Comparison of ENCODE assay signal across 20 cellular contexts in the genomic region with DNA sequence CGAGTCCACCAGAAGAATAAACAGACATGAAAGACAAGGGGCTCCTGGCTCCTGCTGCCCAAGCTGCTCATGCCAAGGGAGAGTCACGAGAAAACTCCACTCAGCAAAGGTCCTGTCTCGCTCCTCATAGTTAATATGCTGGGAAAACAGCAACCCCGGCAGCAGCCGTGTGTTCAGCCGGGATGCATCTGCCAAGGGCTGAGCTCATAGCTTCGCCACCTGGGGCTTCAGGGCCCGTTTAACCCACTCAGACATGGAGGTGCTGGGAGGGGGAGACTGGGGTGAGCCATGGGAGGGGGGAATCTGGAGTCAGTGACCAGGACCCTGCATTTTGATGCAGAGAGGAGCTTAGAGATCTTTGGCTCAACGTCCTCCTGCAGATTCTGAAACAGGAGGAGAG.
A peak's percentile ranks its signal among the peaks of the same experiment; 100 is the strongest.
DNase-seq lines count a peak whose midpoint lies in the region; FAIRE-seq and TF ChIP-seq lines count a peak whose summit lies in the region.
"Had no signal": no experiment of that assay in that cellular context is flagged by ENCODE, and none has a peak within 500 bp of the region (broad histone marks: within the 10 kb centered on the region; RNA-seq: fewer than 3 reads in every experiment).

No MANE protein-coding gene starts in this region.

- no peak for TF ChIP-seq POLR2A in testis (IDR thresholded peaks at IDR 0.05)

- no peaks in the 10 kb centered on the region for H3K4me1 Mint-ChIP-seq in activated CD4-positive, alpha-beta memory T cell treated with anti-CD3 and anti-CD28 coated beads, Interleukin-2, amount 10 ng/mL, durations not matched to agents 7 days and 5 days
- H3K4me1 Mint-ChIP-seq in activated CD4-positive, alpha-beta memory T cell treated with anti-CD3 and anti-CD28 coated beads for 36 hours (ENCODE audit: low read depth) = no peaks in the 10 kb centered on the region
- H3K4me1 Mint-ChIP-seq: activated naive CD8-positive, alpha-beta T cell treated with anti-CD3 and anti-CD28 coated beads for 36 hours; activated T-helper 17 cell treated with anti-CD3 and anti-CD28 coated beads, Interleukin-2, amount 50 U/mL, for 72 hours had no signal

- peaks cover 3% of the 10 kb centered on the region for H3K27me3 Mint-ChIP-seq in activated CD4-positive, alpha-beta memory T cell treated with anti-CD3 and anti-CD28 coated beads, Interleukin-2, amount 10 ng/mL, durations not matched to agents 7 days and 5 days
- peaks cover 15% of the 10 kb centered on the region for H3K27me3 Mint-ChIP-seq in activated CD4-positive, alpha-beta memory T cell treated with anti-CD3 and anti-CD28 coated beads for 36 hours

- H3K4me3 ChIP-seq in WERI-Rb-1 (ENCODE audit: low read depth, low read length) = peak overlapping the region; percentile 34
- no peak overlapping the region for H3K4me3 ChIP-seq in testis
- H3K4me3 ChIP-seq in effector memory CD4-positive, alpha-beta T cell (ENCODE audit: insufficient read depth, low read depth, low read length, poor library complexity, severe bottlenecking) = no peak overlapping the region
- H3K4me3 ChIP-seq: hepatocyte had no signal

- H3K27ac ChIP-seq in WERI-Rb-1 (peak overlapping the region; percentile 75), testis (no peak overlapping the region)
- no peak overlapping the region for H3K27ac ChIP-seq in effector memory CD4-positive, alpha-beta T cell (ENCODE audit: insufficient read depth, low read length, poor library complexity, severe bottlenecking)
- H3K27ac ChIP-seq: hepatocyte had no signal

- no peak for FAIRE-seq in GM19239 (lab: Jason Lieb, UNC)
- FAIRE-seq: RCC 7860 had no signal

- CTCF ChIA-PET in activated CD4-positive, alpha-beta memory T cell treated with anti-CD3 and anti-CD28 coated beads, Interleukin-2, amount 10 ng/mL, durations not matched to agents 7 days and 5 days (lab: Charles Lee) = no interaction called here
- CTCF ChIA-PET in activated CD4-positive, alpha-beta memory T cell treated with anti-CD3 and anti-CD28 coated beads for 36 hours (lab: Charles Lee) = no interaction called here

- H3K27me3 ChIP-seq in WERI-Rb-1 (ENCODE audit: insufficient read depth, low read depth, severe bottlenecking) = no peaks in the 10 kb centered on the region
- no peaks in the 10 kb centered on the region for H3K27me3 ChIP-seq in testis
- no peaks in the 10 kb centered on the region for H3K27me3 ChIP-seq in effector memory CD4-positive, alpha-beta T cell (replicated peaks; ENCODE audit: control insufficient read depth, insufficient read depth, low read length, poor library complexity, severe bottlenecking)

- no peak for TF ChIP-seq CTCF in WERI-Rb-1 (IDR thresholded peaks at IDR 0.05; ENCODE audit: low read depth, low read length)
- TF ChIP-seq CTCF in testis (IDR thresholded peaks at IDR 0.05) = no peak

- no peaks in the 10 kb centered on the region for H3K36me3 ChIP-seq in WERI-Rb-1
- no peaks in the 10 kb centered on the region for H3K36me3 ChIP-seq in testis (ENCODE audit: low read depth, missing control alignments)
- no peaks in the 10 kb centered on the region for H3K36me3 ChIP-seq in effector memory CD4-positive, alpha-beta T cell (ENCODE audit: control insufficient read depth, insufficient read depth, low read length)

- H3K9me3 ChIP-seq in WERI-Rb-1 (ENCODE audit: severe bottlenecking) = no peaks in the 10 kb centered on the region
- no peaks in the 10 kb centered on the region for H3K9me3 ChIP-seq in testis
- no peaks in the 10 kb centered on the region for H3K9me3 ChIP-seq in effector memory CD4-positive, alpha-beta T cell (ENCODE audit: control insufficient read depth, low read length)
- H3K9me3 ChIP-seq: SK-N-SH had no signal

- no peak overlapping the region for H3K4me3 Mint-ChIP-seq in activated CD4-positive, alpha-beta memory T cell treated with anti-CD3 and anti-CD28 coated beads, Interleukin-2, amount 10 ng/mL, durations not matched to agents 7 days and 5 days
- H3K4me3 Mint-ChIP-seq in activated CD4-positive, alpha-beta memory T cell treated with anti-CD3 and anti-CD28 coated beads for 36 hours = no peak overlapping the region
- H3K4me3 Mint-ChIP-seq: activated naive CD8-positive, alpha-beta T cell treated with anti-CD3 and anti-CD28 coated beads for 36 hours; activated T-helper 17 cell treated with anti-CD3 and anti-CD28 coated beads, Interleukin-2, amount 50 U/mL, for 72 hours; dendritic cell treated with granulocyte-macrophage colony-stimulating factor and Interleukin-4, amounts not matched to agents 40 ng/mL and 50 ng/mL, for 4 days had no signal

- H3K4me1 ChIP-seq in testis = no peaks in the 10 kb centered on the region
- H3K4me1 ChIP-seq in effector memory CD4-positive, alpha-beta T cell (ENCODE audit: control insufficient read depth, insufficient read depth, low read length, poor library complexity, severe bottlenecking) = no peaks in the 10 kb centered on the region

- no peaks in the 10 kb centered on the region for H3K9me3 Mint-ChIP-seq in activated CD4-positive, alpha-beta memory T cell treated with anti-CD3 and anti-CD28 coated beads, Interleukin-2, amount 10 ng/mL, durations not matched to agents 7 days and 5 days
- H3K9me3 Mint-ChIP-seq in activated CD4-positive, alpha-beta memory T cell treated with anti-CD3 and anti-CD28 coated beads for 36 hours = no peaks in the 10 kb centered on the region
- H3K9me3 Mint-ChIP-seq: activated naive CD8-positive, alpha-beta T cell treated with anti-CD3 and anti-CD28 coated beads for 36 hours; activated T-helper 17 cell treated with anti-CD3 and anti-CD28 coated beads, Interleukin-2, amount 50 U/mL, for 72 hours had no signal

- no peaks in the 10 kb centered on the region for H3K36me3 Mint-ChIP-seq in activated CD4-positive, alpha-beta memory T cell treated with anti-CD3 and anti-CD28 coated beads, Interleukin-2, amount 10 ng/mL, durations not matched to agents 7 days and 5 days (ENCODE audit: low read depth)
- no peaks in the 10 kb centered on the region for H3K36me3 Mint-ChIP-seq in activated CD4-positive, alpha-beta memory T cell treated with anti-CD3 and anti-CD28 coated beads for 36 hours
- H3K36me3 Mint-ChIP-seq: activated naive CD8-positive, alpha-beta T cell treated with anti-CD3 and anti-CD28 coated beads for 36 hours had no signal

- no peak overlapping the region for H3K27ac Mint-ChIP-seq in activated CD4-positive, alpha-beta memory T cell treated with anti-CD3 and anti-CD28 coated beads, Interleukin-2, amount 10 ng/mL, durations not matched to agents 7 days and 5 days
- no peak overlapping the region for H3K27ac Mint-ChIP-seq in activated CD4-positive, alpha-beta memory T cell treated with anti-CD3 and anti-CD28 coated beads for 36 hours
- H3K27ac Mint-ChIP-seq: activated naive CD8-positive, alpha-beta T cell treated with anti-CD3 and anti-CD28 coated beads for 36 hours; activated T-helper 17 cell treated with anti-CD3 and anti-CD28 coated beads, Interleukin-2, amount 50 U/mL, for 72 hours; dendritic cell treated with granulocyte-macrophage colony-stimulating factor and Interleukin-4, amounts not matched to agents 40 ng/mL and 50 ng/mL, for 4 days had no signal

- POLR2A ChIA-PET in activated CD4-positive, alpha-beta memory T cell treated with anti-CD3 and anti-CD28 coated beads, Interleukin-2, amount 10 ng/mL, durations not matched to agents 7 days and 5 days (lab: Charles Lee) = no interaction called here
- POLR2A ChIA-PET in activated CD4-positive, alpha-beta memory T cell treated with anti-CD3 and anti-CD28 coated beads for 36 hours (lab: Charles Lee) = no interaction called here

- 55 to 61% methylated on average over 8 to 9 of the region's 9 CpGs for WGBS in testis, 2 donors

- DNase-seq in activated CD4-positive, alpha-beta memory T cell treated with anti-CD3 and anti-CD28 coated beads, Interleukin-2, amount 10 ng/mL, durations not matched to agents 7 days and 5 days = peak; percentile 8
- no peak for DNase-seq in activated CD4-positive, alpha-beta memory T cell treated with anti-CD3 and anti-CD28 coated beads for 36 hours
- DNase-seq in WERI-Rb-1 = peak; percentile 63
- peak; percentile 24 for DNase-seq in islet precursor cell
- peak; percentile 13 for DNase-seq in testis
- DNase-seq in kidney glomerular epithelial cell (lab: John Stamatoyannopoulos, UW) = no peak
- DNase-seq in GM19239 (ENCODE audit: insufficient read length, low spot score) = no peak
- DNase-seq in effector memory CD4-positive, alpha-beta T cell = no peak
- DNase-seq: activated naive CD8-positive, alpha-beta T cell treated with anti-CD3 and anti-CD28 coated beads for 36 hours; COR-L47; EL; NCI-H1417 treated with DMSO at 0.1 percent for 48 hours; NK-92 treated with Interleukin-12 subunit alpha and Interleukin-12 subunit beta, amount 100 ng/mL, for 24 hours; occipital lobe; right cardiac atrium; SK-N-SH had no signal

- intact Hi-C loops in activated CD4-positive, alpha-beta memory T cell treated with anti-CD3 and anti-CD28 coated beads for 36 hours (cut with micrococcal nuclease) = no loop called here
- intact Hi-C loops in testis (cut with DNase I; ENCODE audit: low total_unique reads) = no loop called here

Comparison
In these comparisons a context has a peak if more than half of its experiments do, and no peak if none do; other contexts are left out.
1. DNase-seq: peak in activated CD4-positive, alpha-beta memory T cell treated with anti-CD3 and anti-CD28 coated beads, Interleukin-2, amount 10 ng/mL, durations not matched to agents 7 days and 5 days (single experiment), WERI-Rb-1 (single experiment), islet precursor cell (single experiment) and testis (single experiment); none in activated CD4-positive, alpha-beta memory T cell treated with anti-CD3 and anti-CD28 coated beads for 36 hours (single experiment), kidney glomerular epithelial cell (single experiment), GM19239 (single experiment) and effector memory CD4-positive, alpha-beta T cell (0 of 3).